9 cellular contexts compared by ENCODE assay signal in the genomic region with DNA sequence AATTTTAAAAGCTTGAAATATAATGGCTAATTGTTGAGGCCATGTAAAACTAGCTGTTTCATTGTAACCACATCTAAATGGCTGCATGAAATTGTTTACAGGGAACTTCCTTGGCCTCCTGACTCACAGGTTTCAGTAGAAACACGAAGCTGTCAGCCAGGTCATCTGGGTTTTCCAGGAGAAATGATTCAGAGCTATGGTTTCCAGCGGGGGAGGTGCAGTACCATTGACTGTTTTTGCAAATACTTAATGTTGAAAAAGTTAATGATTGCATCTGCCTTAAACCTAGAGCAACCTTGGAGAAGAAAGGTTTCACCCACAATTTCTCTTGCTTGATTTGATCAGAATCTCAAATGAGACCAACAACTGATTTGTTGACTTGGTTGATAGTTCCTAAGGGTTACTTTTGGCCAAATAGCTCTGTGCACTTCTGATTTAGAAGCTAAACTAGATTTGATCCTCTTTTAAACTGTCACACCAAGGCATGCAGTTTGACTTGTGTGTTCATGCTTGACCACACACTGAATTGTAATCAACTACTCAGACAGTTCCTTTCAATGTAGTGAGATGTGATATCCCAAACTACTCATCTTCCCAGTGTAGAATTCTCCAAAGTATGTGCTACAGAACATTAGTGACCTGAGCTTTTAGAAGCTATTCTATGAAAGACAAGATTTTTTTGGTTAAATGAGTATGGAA.
A peak's percentile ranks its signal among the peaks of the same experiment; 100 is the strongest.
DNase-seq lines count a peak whose midpoint lies in the region; ATAC-seq, FAIRE-seq and TF ChIP-seq lines count a peak whose summit lies in the region.
"Had no signal": no experiment of that assay in that cellular context is flagged by ENCODE, and none has a peak within 500 bp of the region (broad histone marks: within the 10 kb centered on the region; RNA-seq: fewer than 3 reads in every experiment).

No MANE protein-coding gene starts in this region.

- 17 to 25% methylated on average over 2 of the region's 2 CpGs for WGBS in pancreas, 2 donors

- no peaks in the 10 kb centered on the region for H3K4me1 ChIP-seq in pancreas
- H3K4me1 ChIP-seq in lower lobe of right lung = no peaks in the 10 kb centered on the region

- no peak overlapping the region for H3K4me3 Mint-ChIP-seq in type B pancreatic cell

- H3K27ac Mint-ChIP-seq in type B pancreatic cell = no peak overlapping the region

- H3K4me1 Mint-ChIP-seq in type B pancreatic cell (ENCODE audit: unreplicated experiment) = peaks cover 19% of the 10 kb centered on the region

- DNase-seq in astrocyte of the hippocampus (ENCODE audit: low read depth, low spot score) = peak; percentile 89
- DNase-seq in pancreas = peak in 2 of 6 donors; percentile 13 to 43
- DNase-seq in type B pancreatic cell (ENCODE audit: extremely low spot score, unreplicated experiment) = no peak
- DNase-seq in LoVo (ENCODE audit: low spot score) = no peak
- DNase-seq in lower lobe of right lung = no peak
- DNase-seq: amniotic stem cell, NCI-H146 had no signal

- intact Hi-C loops in pancreas (cut with DNase I) = no loop called here
- intact Hi-C loops in lower lobe of right lung (cut with DNase I) = no loop called here

- H3K27ac ChIP-seq in pancreas = peak overlapping the region in 2 of 4 donors; percentile 29 to 30
- no peak overlapping the region for H3K27ac ChIP-seq in lower lobe of right lung

- H3K36me3 ChIP-seq in pancreas = no peaks in the 10 kb centered on the region
- H3K36me3 ChIP-seq in lower lobe of right lung = no peaks in the 10 kb centered on the region

- H3K9me3 ChIP-seq in pancreas = no peaks in the 10 kb centered on the region
- H3K9me3 ChIP-seq in lower lobe of right lung = no peaks in the 10 kb centered on the region

- no peak for TF ChIP-seq CTCF in pancreas (IDR thresholded peaks at IDR 0.05)
- TF ChIP-seq CTCF in type B pancreatic cell (conservative IDR thresholded peaks at IDR 0.05) = no peak
- TF ChIP-seq CTCF in lower lobe of right lung (IDR thresholded peaks at IDR 0.05) = no peak

- ATAC-seq in GM19395 (IDR thresholded peaks at IDR 0.05; ENCODE audit: unreplicated experiment) (peak; percentile 67), HG02981 (IDR thresholded peaks at IDR 0.05; ENCODE audit: unreplicated experiment) (peak; percentile 70), pancreas (peak in 3 of 4 donors; percentile 56 to 93 (median 80)), lower lobe of right lung (no peak)

- H3K9me3 Mint-ChIP-seq in type B pancreatic cell = peaks cover 10% of the 10 kb centered on the region

- H3K27me3 ChIP-seq in pancreas (no peaks in the 10 kb centered on the region), lower lobe of right lung (ENCODE audit: low read depth) (no peaks in the 10 kb centered on the region)

- H3K36me3 Mint-ChIP-seq in type B pancreatic cell = no peaks in the 10 kb centered on the region

- H3K4me3 ChIP-seq in pancreas = no peak overlapping the region
- no peak overlapping the region for H3K4me3 ChIP-seq in lower lobe of right lung

- no peak for FAIRE-seq in pancreas (lab: Jason Lieb, UNC)

- H3K27me3 Mint-ChIP-seq in type B pancreatic cell = no peaks in the 10 kb centered on the region

Comparison
In these comparisons a context has a peak if more than half of its experiments do, and no peak if none do; other contexts are left out.
1. ATAC-seq: peak in GM19395 (single experiment), HG02981 (single experiment) and pancreas (3 of 4); none in lower lobe of right lung (0 of 2).